ENCODE assay signal across 8 cellular contexts in genomic region chr9:83979812-83980394, GRCh38. TPM values are rescaled to one million over a fixed set of nuclear protein-coding genes. Genes with fewer than 3 reads are reported as not detected.
A peak's percentile ranks its signal among the peaks of the same experiment; 100 is the strongest.
DNase-seq lines count a peak whose midpoint lies in the region; TF ChIP-seq lines count a peak whose summit lies in the region.

Gene HNRNPK, minus strand, starts transcription at chr9:83980215. Its CDS starts 1,963 bp downstream, at chr9:83978252.

- POLR2A ChIA-PET in activated CD8-positive, alpha-beta memory T cell treated with anti-CD3 and anti-CD28 coated beads for 36 hours (lab: Charles Lee) = interaction anchor here (0.6 to 3.4 kb wide), 11 partner anchors 9 to 696 kb away, joined by 3 to 15 read pairs (median 3); partner anchors contain the start of gene KIF27

- peak; percentile 99 for DNase-seq in COLO668 (lab: John Stamatoyannopoulos, UW; ENCODE audit: unreplicated experiment)
- DNase-seq in GM20000 (ENCODE audit: low spot score) = peak; percentile 98
- peak; percentile 92 for DNase-seq in HS-5 (ENCODE audit: low read depth)
- peak; percentile 88 for DNase-seq in NK-92 (lab: John Stamatoyannopoulos, UW; ENCODE audit: unreplicated experiment)
- DNase-seq in effector CD8-positive, alpha-beta T cell (lab: John Stamatoyannopoulos, UW) = peak; percentile 98
- peak; percentile 99 to 100 for DNase-seq in lung microvascular endothelial cell (ENCODE audit: low read depth in 2 of 2)
- peak; percentile 98 to 100 (median 99) for DNase-seq in stimulated activated CD4-positive, alpha-beta T cell treated with anti-CD3 and anti-CD28 coated beads, TNF-alpha, amount 100 ng/mL, for 4 hours (ENCODE audit: low read depth in 3 of 3)

- no peak for TF ChIP-seq CTCF in GM20000 (IDR thresholded peaks at IDR 0.05; ENCODE audit: extremely low read depth, missing control alignments)

- CTCF ChIA-PET in activated CD8-positive, alpha-beta memory T cell treated with anti-CD3 and anti-CD28 coated beads for 36 hours (lab: Charles Lee) = interaction anchor here (0.7 to 1.7 kb wide), 4 partner anchors 10 to 232 kb away, joined by 3 read pairs; partner anchors contain the start of gene KIF27

RNA-seq across cellular contexts. Expression of gene HNRNPK, which starts in this region (rescaled TPM):
- 100 to 1,000 TPM; 882 to 890 TPM for total RNA-seq in activated CD8-positive, alpha-beta memory T cell treated with anti-CD3 and anti-CD28 coated beads for 36 hours
- total RNA-seq in lung microvascular endothelial cell = 486 and 583 TPM in 2 replicates

Comparison
In these comparisons a context has a peak if more than half of its experiments do, and no peak if none do; other contexts are left out.
1. Peak in every context shown above with its lines: DNase-seq.